Comparison of ENCODE assay signal across 17 cellular contexts in genomic region chr7:103632005-103632639, GRCh38.
"Had no signal": no experiment of that assay in that cellular context is flagged by ENCODE, and none has a peak within 500 bp of the region (broad histone marks: within the 10 kb centered on the region; RNA-seq: fewer than 3 reads in every experiment).

No MANE protein-coding gene starts in this region.

- H3K27me3 Mint-ChIP-seq: progenitor cell of endocrine pancreas had no signal

- H3K9me3 Mint-ChIP-seq: activated T-cell treated with anti-CD3 and anti-CD28 coated beads, Interleukin-2, amount 50 U/mL, for 72 hours; effector memory CD8-positive, alpha-beta T cell; T-helper 2 cell treated with Interferon-gamma antibody and Interleukin-4, amounts not matched to agents 5 μg/mL and 100 μg/mL, for 36 hours had no signal

- DNase-seq: activated CD4-positive, alpha-beta T cell treated with anti-CD3 and anti-CD28 coated beads, Interleukin-2, amount 50 U/mL, for 4 hours; activated effector memory CD4-positive, alpha-beta T cell treated with anti-CD3 and anti-CD28 coated beads, Interleukin-2, amount 50 U/mL, for 16 hours; activated naive CD4-positive, alpha-beta T cell treated with anti-CD3 and anti-CD28 coated beads, Interleukin-2, amount 50 U/mL, for 16 hours; activated T-cell treated with anti-CD3 and anti-CD28 coated beads, Interleukin-2, amount 50 U/mL, for 72 hours; adrenal gland; effector memory CD8-positive, alpha-beta T cell; glutamatergic neuron; left ventricle myocardium inferior; occipital lobe; stimulated activated naive CD8-positive, alpha-beta T cell treated with anti-CD3 and anti-CD28 coated beads, Interleukin-15, Interleukin-2, amounts not matched to agents 100 U/mL and 50 U/mL, for 24 hours; substantia nigra; tibial artery had no signal

- H3K27me3 ChIP-seq: adrenal gland, cardiac muscle cell, right atrium auricular region, tibial artery had no signal

- H3K36me3 ChIP-seq: adrenal gland, left ventricle myocardium inferior, right atrium auricular region, tibial artery had no signal

- H3K27ac ChIP-seq: adrenal gland, cardiac muscle cell, left ventricle myocardium inferior, right atrium auricular region, skin epidermis, tibial artery had no signal

- H3K4me3 Mint-ChIP-seq: activated T-cell treated with anti-CD3 and anti-CD28 coated beads, Interleukin-2, amount 50 U/mL, for 72 hours; effector memory CD8-positive, alpha-beta T cell; T-helper 2 cell treated with Interferon-gamma antibody and Interleukin-4, amounts not matched to agents 5 μg/mL and 100 μg/mL, for 36 hours had no signal

- H3K4me1 ChIP-seq: adrenal gland, left ventricle myocardium inferior, right atrium auricular region, tibial artery had no signal

- H3K27ac Mint-ChIP-seq: activated T-cell treated with anti-CD3 and anti-CD28 coated beads, Interleukin-2, amount 50 U/mL, for 72 hours; effector memory CD8-positive, alpha-beta T cell; progenitor cell of endocrine pancreas; T-helper 2 cell treated with Interferon-gamma antibody and Interleukin-4, amounts not matched to agents 5 μg/mL and 100 μg/mL, for 36 hours had no signal

- H3K9me3 ChIP-seq: adrenal gland, left ventricle myocardium inferior, right atrium auricular region, tibial artery had no signal

- H3K4me3 ChIP-seq: adrenal gland, cardiac muscle cell, left ventricle myocardium inferior, right atrium auricular region, skin epidermis, tibial artery had no signal

- ATAC-seq: activated T-cell treated with anti-CD3 and anti-CD28 coated beads, Interleukin-2, amount 50 U/mL, for 72 hours; effector memory CD8-positive, alpha-beta T cell; stimulated activated naive CD8-positive, alpha-beta T cell treated with anti-CD3 and anti-CD28 coated beads, Interleukin-15, Interleukin-2, amounts not matched to agents 100 U/mL and 50 U/mL, for 24 hours had no signal
